ENCODE assay signal across 1 cellular context in genomic region chr6:1311400-1312192, GRCh38.
TF ChIP-seq lines count a peak whose summit lies in the region.

A gene with protein sequence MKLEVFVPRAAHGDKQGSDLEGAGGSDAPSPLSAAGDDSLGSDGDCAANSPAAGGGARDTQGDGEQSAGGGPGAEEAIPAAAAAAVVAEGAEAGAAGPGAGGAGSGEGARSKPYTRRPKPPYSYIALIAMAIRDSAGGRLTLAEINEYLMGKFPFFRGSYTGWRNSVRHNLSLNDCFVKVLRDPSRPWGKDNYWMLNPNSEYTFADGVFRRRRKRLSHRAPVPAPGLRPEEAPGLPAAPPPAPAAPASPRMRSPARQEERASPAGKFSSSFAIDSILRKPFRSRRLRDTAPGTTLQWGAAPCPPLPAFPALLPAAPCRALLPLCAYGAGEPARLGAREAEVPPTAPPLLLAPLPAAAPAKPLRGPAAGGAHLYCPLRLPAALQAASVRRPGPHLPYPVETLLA (plus strand): TSS chr6:1312098. CDS start chr6:1312705, 607 bp downstream.

TF ChIP-seq in HepG2, 621 proteins besides CTCF, POLR2A, EP300 and RAD21 (continued from another document and continues in another):
- TF ChIP-seq CSRNP1 (CRISPR knock-in tag; IDR thresholded peaks at IDR 0.05), result peak; percentile 98
- TF ChIP-seq NR2F1 (CRISPR knock-in tag; IDR thresholded peaks at IDR 0.05), result no peak; a peak in 1 of 4 replicates
- TF ChIP-seq ZNF572 (CRISPR knock-in tag; IDR thresholded peaks at IDR 0.05), result peak; percentile 96; the same call in 1 of the 2 replicates
- peak; percentile 85 for TF ChIP-seq THAP11 (CRISPR knock-in tag; IDR thresholded peaks at IDR 0.05)
- TF ChIP-seq ZNF124 (CRISPR knock-in tag; IDR thresholded peaks at IDR 0.05), result peak; percentile 75
- TF ChIP-seq ZFY (CRISPR knock-in tag; IDR thresholded peaks at IDR 0.05), result peak; percentile 92
- peak; percentile 57 for TF ChIP-seq XRCC5 (optimal IDR thresholded peaks at IDR 0.05; ENCODE audit: low read length)
- TF ChIP-seq NFRKB (IDR thresholded peaks at IDR 0.05), result no peak
- TF ChIP-seq ZNF205 (CRISPR knock-in tag; IDR thresholded peaks at IDR 0.05), result peak; percentile 70; the same call in 1 of the 2 replicates
- peak; percentile 76 for TF ChIP-seq TBX3 (IDR thresholded peaks at IDR 0.05; ENCODE audit: borderline replicate concordance)
- TF ChIP-seq TBL1XR1 (IDR thresholded peaks at IDR 0.05; ENCODE audit: borderline replicate concordance, low read length, partially characterized antibody), result no peak
- peak; percentile 100 for TF ChIP-seq DR1 (CRISPR knock-in tag; IDR thresholded peaks at IDR 0.05)
- no peak for TF ChIP-seq MAFG (CRISPR knock-in tag; IDR thresholded peaks at IDR 0.05)
- TF ChIP-seq ARHGAP35 (CRISPR knock-in tag; IDR thresholded peaks at IDR 0.05; ENCODE audit: borderline replicate concordance), result no peak; the same call in none of the 2 replicates
- TF ChIP-seq RFXAP (CRISPR knock-in tag; IDR thresholded peaks at IDR 0.05; ENCODE audit: borderline replicate concordance), result peak; percentile 82; the same call in 1 of the 2 replicates
- peak; percentile 22; the same call in 1 of the 2 replicates for TF ChIP-seq CBX5 (CRISPR knock-in tag; IDR thresholded peaks at IDR 0.05; ENCODE audit: borderline replicate concordance)
- TF ChIP-seq ZNF275 (CRISPR knock-in tag; IDR thresholded peaks at IDR 0.05; ENCODE audit: borderline replicate concordance), result peak; percentile 92; the same call in 1 of the 2 replicates
- 0 out of 2 replicates have a peak, but pooled peaks have one; percentile 68 for TF ChIP-seq DNMT1 (CRISPR knock-in tag; IDR thresholded peaks at IDR 0.05)
- TF ChIP-seq ZNF644 (CRISPR knock-in tag; IDR thresholded peaks at IDR 0.05; ENCODE audit: low read depth), result peak; percentile 81; the same call in 1 of the 2 replicates
- TF ChIP-seq SIX1 (CRISPR knock-in tag; IDR thresholded peaks at IDR 0.05; ENCODE audit: borderline replicate concordance), result no peak; the same call in 1 of the 2 replicates
- peak; percentile 75 for TF ChIP-seq CREM (IDR thresholded peaks at IDR 0.05)
- 0 out of 2 replicates have a peak, but pooled peaks have one; percentile 46 for TF ChIP-seq CREM (CRISPR knock-in tag; IDR thresholded peaks at IDR 0.05)
- TF ChIP-seq RBFOX2 (IDR thresholded peaks at IDR 0.05; ENCODE audit: low read depth, low read length), result peak; percentile 95
- TF ChIP-seq, protein P1, sequence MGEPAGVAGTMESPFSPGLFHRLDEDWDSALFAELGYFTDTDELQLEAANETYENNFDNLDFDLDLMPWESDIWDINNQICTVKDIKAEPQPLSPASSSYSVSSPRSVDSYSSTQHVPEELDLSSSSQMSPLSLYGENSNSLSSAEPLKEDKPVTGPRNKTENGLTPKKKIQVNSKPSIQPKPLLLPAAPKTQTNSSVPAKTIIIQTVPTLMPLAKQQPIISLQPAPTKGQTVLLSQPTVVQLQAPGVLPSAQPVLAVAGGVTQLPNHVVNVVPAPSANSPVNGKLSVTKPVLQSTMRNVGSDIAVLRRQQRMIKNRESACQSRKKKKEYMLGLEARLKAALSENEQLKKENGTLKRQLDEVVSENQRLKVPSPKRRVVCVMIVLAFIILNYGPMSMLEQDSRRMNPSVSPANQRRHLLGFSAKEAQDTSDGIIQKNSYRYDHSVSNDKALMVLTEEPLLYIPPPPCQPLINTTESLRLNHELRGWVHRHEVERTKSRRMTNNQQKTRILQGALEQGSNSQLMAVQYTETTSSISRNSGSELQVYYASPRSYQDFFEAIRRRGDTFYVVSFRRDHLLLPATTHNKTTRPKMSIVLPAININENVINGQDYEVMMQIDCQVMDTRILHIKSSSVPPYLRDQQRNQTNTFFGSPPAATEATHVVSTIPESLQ (CRISPR knock-in tag; conservative IDR thresholded peaks at IDR 0.05), result 0 out of 2 replicates have a peak, but pooled peaks have one; percentile 44
- TF ChIP-seq KDM6A (CRISPR knock-in tag; IDR thresholded peaks at IDR 0.05; ENCODE audit: low read depth), result no peak
- TF ChIP-seq NR0B2 (CRISPR knock-in tag; IDR thresholded peaks at IDR 0.05), result peak; percentile 42; the same call in 1 of the 2 replicates
- TF ChIP-seq ZNF260 (CRISPR knock-in tag; IDR thresholded peaks at IDR 0.05; ENCODE audit: borderline replicate concordance, low read depth), result no peak
- peak; percentile 74 for TF ChIP-seq PHF5A (CRISPR knock-in tag; IDR thresholded peaks at IDR 0.05; ENCODE audit: low read depth, unreplicated experiment)
- TF ChIP-seq ZNF720 (CRISPR knock-in tag; IDR thresholded peaks at IDR 0.05), result peak; percentile 14; the same call in 1 of the 2 replicates
- TF ChIP-seq, protein P2, sequence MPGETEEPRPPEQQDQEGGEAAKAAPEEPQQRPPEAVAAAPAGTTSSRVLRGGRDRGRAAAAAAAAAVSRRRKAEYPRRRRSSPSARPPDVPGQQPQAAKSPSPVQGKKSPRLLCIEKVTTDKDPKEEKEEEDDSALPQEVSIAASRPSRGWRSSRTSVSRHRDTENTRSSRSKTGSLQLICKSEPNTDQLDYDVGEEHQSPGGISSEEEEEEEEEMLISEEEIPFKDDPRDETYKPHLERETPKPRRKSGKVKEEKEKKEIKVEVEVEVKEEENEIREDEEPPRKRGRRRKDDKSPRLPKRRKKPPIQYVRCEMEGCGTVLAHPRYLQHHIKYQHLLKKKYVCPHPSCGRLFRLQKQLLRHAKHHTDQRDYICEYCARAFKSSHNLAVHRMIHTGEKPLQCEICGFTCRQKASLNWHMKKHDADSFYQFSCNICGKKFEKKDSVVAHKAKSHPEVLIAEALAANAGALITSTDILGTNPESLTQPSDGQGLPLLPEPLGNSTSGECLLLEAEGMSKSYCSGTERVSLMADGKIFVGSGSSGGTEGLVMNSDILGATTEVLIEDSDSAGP (CRISPR knock-in tag; IDR thresholded peaks at IDR 0.05; ENCODE audit: borderline replicate concordance), result peak; percentile 88; the same call in 1 of the 2 replicates
- TF ChIP-seq ZNF432 (CRISPR knock-in tag; IDR thresholded peaks at IDR 0.05; ENCODE audit: borderline replicate concordance), result peak; percentile 25; the same call in 1 of the 2 replicates
- no peak for TF ChIP-seq TOE1 (CRISPR knock-in tag; IDR thresholded peaks at IDR 0.05)
- no peak for TF ChIP-seq ZNF550 (CRISPR knock-in tag; IDR thresholded peaks at IDR 0.05; ENCODE audit: borderline replicate concordance)
- no peak for TF ChIP-seq BCLAF1 (IDR thresholded peaks at IDR 0.05)
- TF ChIP-seq FOXJ3 (CRISPR knock-in tag; IDR thresholded peaks at IDR 0.05; ENCODE audit: borderline replicate concordance), result no peak
- peak; percentile 29; the same call in 1 of the 2 replicates for TF ChIP-seq ARID3A (IDR thresholded peaks at IDR 0.05; ENCODE audit: low read depth, low read length)
- 0 out of 2 replicates have a peak, but pooled peaks have one; percentile 35 for TF ChIP-seq ZBTB20 (CRISPR knock-in tag; IDR thresholded peaks at IDR 0.05; ENCODE audit: borderline replicate concordance, low read depth)
- peak; percentile 62; the same call in 1 of the 2 replicates for TF ChIP-seq KMT2B (CRISPR knock-in tag; IDR thresholded peaks at IDR 0.05)
- peak; percentile 20; the same call in 1 of the 2 replicates for TF ChIP-seq TERF1 (CRISPR knock-in tag; IDR thresholded peaks at IDR 0.05)
- TF ChIP-seq ZNF3 (CRISPR knock-in tag; IDR thresholded peaks at IDR 0.05), result peak; percentile 13
- TF ChIP-seq ATF2 (CRISPR knock-in tag; IDR thresholded peaks at IDR 0.05), result peak; percentile 90
- no peak for TF ChIP-seq GPN1 (CRISPR knock-in tag; IDR thresholded peaks at IDR 0.05; ENCODE audit: borderline replicate concordance)
- TF ChIP-seq, protein P3, sequence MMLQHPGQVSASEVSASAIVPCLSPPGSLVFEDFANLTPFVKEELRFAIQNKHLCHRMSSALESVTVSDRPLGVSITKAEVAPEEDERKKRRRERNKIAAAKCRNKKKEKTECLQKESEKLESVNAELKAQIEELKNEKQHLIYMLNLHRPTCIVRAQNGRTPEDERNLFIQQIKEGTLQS (CRISPR knock-in tag; IDR thresholded peaks at IDR 0.05), result peak; percentile 79; the same call in 1 of the 2 replicates
- no peak for TF ChIP-seq SUZ12 (IDR thresholded peaks at IDR 0.05; ENCODE audit: low read depth, low read length)
- TF ChIP-seq SRSF1 (optimal IDR thresholded peaks at IDR 0.05; ENCODE audit: low read depth, low read length), result no peak
- TF ChIP-seq NCOR1 (IDR thresholded peaks at IDR 0.05; ENCODE audit: borderline replicate concordance, low read length), result no peak; the same call in 1 of the 2 replicates
- TF ChIP-seq ZFP82 (CRISPR knock-in tag; IDR thresholded peaks at IDR 0.05; ENCODE audit: borderline replicate concordance), result 0 out of 2 replicates have a peak, but pooled peaks have one; percentile 31
- TF ChIP-seq SALL1 (CRISPR knock-in tag; IDR thresholded peaks at IDR 0.05), result peak; percentile 96
- TF ChIP-seq GATA4 (IDR thresholded peaks at IDR 0.05; ENCODE audit: borderline replicate concordance, low read depth), result peak; percentile 91; the same call in 1 of the 2 replicates
- no peak; the same call in 1 of the 2 replicates for TF ChIP-seq RARG (CRISPR knock-in tag; IDR thresholded peaks at IDR 0.05; ENCODE audit: low read depth)
- TF ChIP-seq ZNF331 (CRISPR knock-in tag; IDR thresholded peaks at IDR 0.05), result peak; percentile 78
